ENCODE assay signal across 9 cellular contexts in the genomic region with DNA sequence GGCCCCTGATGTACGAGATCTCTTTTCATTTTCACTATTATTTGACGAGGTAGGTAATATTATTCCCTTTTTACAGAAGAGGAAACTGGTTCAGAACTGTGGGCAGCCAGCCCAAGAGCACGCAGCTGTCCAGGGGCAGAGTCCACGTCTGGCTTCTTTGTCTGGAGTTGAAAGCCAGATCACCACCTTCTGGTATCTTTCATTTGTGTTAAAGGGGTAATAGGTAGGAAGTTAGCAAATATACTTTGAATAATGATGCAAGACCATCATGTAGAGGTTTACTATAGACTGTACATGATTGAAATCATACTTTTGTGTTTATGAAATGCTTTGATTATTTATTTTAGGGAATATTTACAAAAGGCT.
DNase-seq lines count a peak whose midpoint lies in the region; ATAC-seq and TF ChIP-seq lines count a peak whose summit lies in the region.
"Had no signal": no experiment of that assay in that cellular context is flagged by ENCODE, and none has a peak within 500 bp of the region (broad histone marks: within the 10 kb centered on the region; RNA-seq: fewer than 3 reads in every experiment).

No MANE protein-coding gene starts in this region.

- H3K9ac ChIP-seq in OCI-LY3 (ENCODE audit: low read length), result peak overlapping the region; percentile 41

- no peak for TF ChIP-seq CTCF in DOHH2 (IDR thresholded peaks at IDR 0.05; ENCODE audit: low read depth, low read length, poor library complexity, severe bottlenecking)
- no peak for TF ChIP-seq CTCF in OCI-LY3 (IDR thresholded peaks at IDR 0.05; ENCODE audit: low read depth, low read length)
- TF ChIP-seq CTCF in endothelial cell (IDR thresholded peaks at IDR 0.05; ENCODE audit: unreplicated experiment), result no peak

- peaks cover 6% of the 10 kb centered on the region; the same call in 1 of the 2 replicates for H3F3A ChIP-seq in DOHH2 (ENCODE audit: control insufficient read depth, insufficient read depth)

- H3K4me2 ChIP-seq in DOHH2 (ENCODE audit: low read length), result peak overlapping the region; percentile 85
- H3K4me2 ChIP-seq in OCI-LY3 (ENCODE audit: low read length), result peak overlapping the region; percentile 64

- H3K4me3 Mint-ChIP-seq in endothelial cell (ENCODE audit: unreplicated experiment), result peak overlapping the region; percentile 17

- H3K4me3 ChIP-seq in DOHH2 (ENCODE audit: low read length) (peak overlapping the region; percentile 72), OCI-LY3 (ENCODE audit: low read length) (peak overlapping the region; percentile 48), neuron (ENCODE audit: low read length) (no peak overlapping the region)

- H3K9me3 ChIP-seq in DOHH2 (ENCODE audit: control insufficient read depth, insufficient read depth, low read length) (no peaks in the 10 kb centered on the region), OCI-LY3 (ENCODE audit: insufficient read depth, low read length) (no peaks in the 10 kb centered on the region), neuron (ENCODE audit: low read length) (no peaks in the 10 kb centered on the region)

- no peak for ATAC-seq in HG03097 (IDR thresholded peaks at IDR 0.05; ENCODE audit: low FRiP score, unreplicated experiment)

- H3K27ac Mint-ChIP-seq in endothelial cell (ENCODE audit: unreplicated experiment), result peak overlapping the region; percentile 94

- H3K36me3 Mint-ChIP-seq in endothelial cell (ENCODE audit: low read depth, unreplicated experiment), result peaks cover 6% of the 10 kb centered on the region

- H3K9me3 Mint-ChIP-seq in endothelial cell (ENCODE audit: unreplicated experiment), result no peaks in the 10 kb centered on the region

- H3K9me2 ChIP-seq in DOHH2 (replicated peaks; ENCODE audit: control insufficient read depth, low read length), result no peaks in the 10 kb centered on the region

- H3K27ac ChIP-seq in DOHH2 (ENCODE audit: low read depth, low read length) (peak overlapping the region; percentile 60), OCI-LY3 (ENCODE audit: low read length) (peak overlapping the region; percentile 52)

- H3K27me3 Mint-ChIP-seq in endothelial cell (ENCODE audit: unreplicated experiment), result peaks cover 2% of the 10 kb centered on the region

- H3K4me1 ChIP-seq in DOHH2 (ENCODE audit: control insufficient read depth, low read length) (peaks cover 68% of the 10 kb centered on the region), OCI-LY3 (ENCODE audit: low read length) (peaks cover 27% of the 10 kb centered on the region), neuron (ENCODE audit: insufficient read depth, low read length) (no peaks in the 10 kb centered on the region)

- H3K4me1 Mint-ChIP-seq in endothelial cell (ENCODE audit: unreplicated experiment), result peaks cover 30% of the 10 kb centered on the region

- H3K79me2 ChIP-seq in DOHH2 (ENCODE audit: control insufficient read depth, low read length) (peaks cover 13% of the 10 kb centered on the region), OCI-LY3 (ENCODE audit: low read length) (peaks cover 13% of the 10 kb centered on the region; the same call in 1 of the 2 replicates)

- DNase-seq in endothelial cell (ENCODE audit: low spot score) (peak; percentile 12), 8988T (no peak), EL (no peak), cerebellum (ENCODE audit: low spot score) (no peak)
- DNase-seq: MM.1S had no signal

- H3K27me3 ChIP-seq in DOHH2 (ENCODE audit: control insufficient read depth, low read length), result no peaks in the 10 kb centered on the region
- no peaks in the 10 kb centered on the region for H3K27me3 ChIP-seq in OCI-LY3 (ENCODE audit: low read depth, low read length)
- H3K27me3 ChIP-seq in neuron (ENCODE audit: insufficient read depth, low read length), result no peaks in the 10 kb centered on the region

- no peaks in the 10 kb centered on the region for H4K20me1 ChIP-seq in DOHH2 (ENCODE audit: control insufficient read depth, insufficient read depth, low read depth, low read length)
- no peaks in the 10 kb centered on the region for H4K20me1 ChIP-seq in OCI-LY3 (ENCODE audit: insufficient read depth, low read length)

- peak overlapping the region; percentile 57 for H2AFZ ChIP-seq in OCI-LY3 (ENCODE audit: low read depth, low read length)
- peak overlapping the region; percentile 6 for H2AFZ ChIP-seq in neuron (ENCODE audit: low read depth, low read length)

- peaks cover 8% of the 10 kb centered on the region; the same call in 1 of the 2 replicates for H3K36me3 ChIP-seq in DOHH2 (ENCODE audit: control insufficient read depth, low read length)
- peaks cover 9% of the 10 kb centered on the region for H3K36me3 ChIP-seq in OCI-LY3 (replicated peaks; ENCODE audit: low read depth, low read length)
- no peaks in the 10 kb centered on the region for H3K36me3 ChIP-seq in neuron (ENCODE audit: insufficient read depth, low read length)
